15 cellular contexts compared by ENCODE assay signal in the genomic region with DNA sequence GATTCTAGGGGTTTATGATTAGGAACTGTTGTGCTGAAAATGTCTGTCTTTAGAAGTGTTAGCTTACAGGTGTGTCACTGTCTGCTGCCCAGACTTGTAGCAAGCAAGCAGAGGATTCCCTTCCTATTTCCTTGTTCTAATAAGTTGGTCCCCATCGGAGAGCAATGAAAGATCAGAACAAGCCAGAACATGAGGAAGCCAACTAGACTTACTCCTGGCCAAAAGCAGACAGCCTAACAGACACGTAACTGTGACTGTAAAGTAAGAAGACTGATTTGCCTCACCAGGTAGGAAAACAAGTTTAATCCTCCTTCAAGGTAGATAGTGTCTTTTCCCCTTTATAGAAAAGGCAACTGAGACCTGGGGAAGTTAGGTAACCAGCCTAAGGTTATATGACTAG.
"Had no signal": no experiment of that assay in that cellular context is flagged by ENCODE, and none has a peak within 500 bp of the region (broad histone marks: within the 10 kb centered on the region; RNA-seq: fewer than 3 reads in every experiment).

No MANE protein-coding gene starts in this region.

- H3K4me3 Mint-ChIP-seq: activated B cell treated with CpG ODN at 0.5 μM for 24 hours; activated CD4-positive, alpha-beta T cell treated with anti-CD3 and anti-CD28 coated beads, Interleukin-2, amount 10 ng/mL, durations not matched to agents 24 days and 14 days; immature natural killer cell; natural killer cell treated with Interleukin-12 subunit alpha and Interleukin-12 subunit beta and Interleukin-15 and Interleukin-18, amount 100 ng/mL, for 72 hours; type B pancreatic cell had no signal

- H3K9me3 Mint-ChIP-seq: activated B cell treated with CpG ODN at 0.5 μM for 24 hours; activated CD4-positive, alpha-beta T cell treated with anti-CD3 and anti-CD28 coated beads, Interleukin-2, amount 10 ng/mL, durations not matched to agents 24 days and 14 days; immature natural killer cell; natural killer cell treated with Interleukin-12 subunit alpha and Interleukin-12 subunit beta and Interleukin-15 and Interleukin-18, amount 100 ng/mL, for 72 hours; type B pancreatic cell had no signal

- DNase-seq: activated B cell treated with CpG ODN at 0.5 μM for 24 hours; activated CD4-positive, alpha-beta T cell treated with anti-CD3 and anti-CD28 coated beads, Interleukin-2, amount 10 ng/mL, durations not matched to agents 24 days and 14 days; activated naive CD4-positive, alpha-beta T cell treated with Interleukin-2 at 50 U/mL for 16 hours; caudate nucleus; colonic mucosa; effector CD4-positive, alpha-beta T cell; erythroblast; glutamatergic neuron; immature natural killer cell; occipital lobe; psoas muscle; stimulated activated CD4-positive, alpha-beta T cell treated with anti-CD3 and anti-CD28 coated beads, Interleukin-2, amount 100 ng/mL, for 48 hours; stimulated activated naive CD4-positive, alpha-beta T cell treated with Interleukin-2 at 50 U/mL for 16 hours had no signal

- H3K9me3 ChIP-seq: colonic mucosa, psoas muscle had no signal

- H3K27ac Mint-ChIP-seq: activated B cell treated with CpG ODN at 0.5 μM for 24 hours; activated CD4-positive, alpha-beta T cell treated with anti-CD3 and anti-CD28 coated beads, Interleukin-2, amount 10 ng/mL, durations not matched to agents 24 days and 14 days; immature natural killer cell; natural killer cell treated with Interleukin-12 subunit alpha and Interleukin-12 subunit beta and Interleukin-15 and Interleukin-18, amount 100 ng/mL, for 72 hours; type B pancreatic cell had no signal

- H3K4me3 ChIP-seq: colonic mucosa, psoas muscle had no signal

- ATAC-seq: natural killer cell treated with Interleukin-12 subunit alpha and Interleukin-12 subunit beta and Interleukin-15 and Interleukin-18, amount 100 ng/mL, for 72 hours; psoas muscle had no signal

- H3K27me3 ChIP-seq: colonic mucosa had no signal

- H3K27me3 Mint-ChIP-seq: activated B cell treated with CpG ODN at 0.5 μM for 24 hours; activated CD4-positive, alpha-beta T cell treated with anti-CD3 and anti-CD28 coated beads, Interleukin-2, amount 10 ng/mL, durations not matched to agents 24 days and 14 days; natural killer cell treated with Interleukin-12 subunit alpha and Interleukin-12 subunit beta and Interleukin-15 and Interleukin-18, amount 100 ng/mL, for 72 hours; type B pancreatic cell had no signal

- H3K4me1 ChIP-seq: colonic mucosa had no signal

- H3K27ac ChIP-seq: colonic mucosa, psoas muscle had no signal

- H3K36me3 ChIP-seq: colonic mucosa had no signal
